8 cellular contexts compared by ENCODE assay signal in the genomic region with DNA sequence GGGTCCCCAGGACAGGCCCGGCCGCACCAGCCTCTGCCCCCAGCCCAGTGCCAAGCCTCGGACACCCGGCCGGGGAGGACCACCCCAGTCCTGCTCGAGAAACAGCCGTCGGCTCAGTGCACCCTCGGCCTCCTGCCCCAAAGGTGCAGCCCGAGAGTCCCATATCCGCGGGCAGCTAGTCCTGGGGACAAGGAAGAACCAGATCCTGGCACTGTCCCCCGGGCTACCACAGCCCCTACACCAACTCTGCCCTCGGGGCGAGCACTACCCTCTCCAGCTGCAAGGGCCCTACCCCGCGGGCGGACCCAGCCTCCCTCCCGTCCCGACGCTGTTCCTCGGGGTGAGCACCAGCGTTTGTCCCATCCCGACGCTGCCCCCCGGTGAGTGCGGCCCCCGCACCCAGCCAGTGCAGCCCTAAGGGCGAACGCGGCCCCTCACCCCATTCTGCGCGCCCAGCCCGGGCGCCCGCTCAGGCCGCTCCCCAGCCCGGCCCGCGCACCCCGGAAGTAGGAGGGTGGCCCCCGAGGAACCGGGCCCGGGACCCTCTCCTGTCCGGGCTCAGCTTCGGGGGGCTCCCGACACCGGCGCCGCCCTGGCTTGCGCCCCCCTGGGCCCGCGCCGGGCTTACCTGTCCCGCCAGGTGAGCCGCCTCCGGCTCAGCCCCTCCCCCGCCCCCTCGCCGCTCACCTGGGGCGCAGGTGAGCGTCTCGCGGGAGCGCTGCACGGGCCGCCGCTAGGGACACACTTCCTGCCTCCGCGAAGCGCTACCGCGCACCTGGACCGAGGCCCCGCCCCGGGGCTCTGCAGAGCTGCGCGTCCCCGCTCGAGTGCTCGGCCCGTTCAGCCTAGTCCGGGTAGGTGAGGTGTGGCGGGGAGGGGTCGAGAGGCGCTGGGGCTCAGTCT. TPM values are rescaled to one million over a fixed set of nuclear protein-coding genes. Genes with fewer than 3 reads are reported as not detected.
DNase-seq lines count a peak whose midpoint lies in the region; ATAC-seq and TF ChIP-seq lines count a peak whose summit lies in the region.

A gene with protein sequence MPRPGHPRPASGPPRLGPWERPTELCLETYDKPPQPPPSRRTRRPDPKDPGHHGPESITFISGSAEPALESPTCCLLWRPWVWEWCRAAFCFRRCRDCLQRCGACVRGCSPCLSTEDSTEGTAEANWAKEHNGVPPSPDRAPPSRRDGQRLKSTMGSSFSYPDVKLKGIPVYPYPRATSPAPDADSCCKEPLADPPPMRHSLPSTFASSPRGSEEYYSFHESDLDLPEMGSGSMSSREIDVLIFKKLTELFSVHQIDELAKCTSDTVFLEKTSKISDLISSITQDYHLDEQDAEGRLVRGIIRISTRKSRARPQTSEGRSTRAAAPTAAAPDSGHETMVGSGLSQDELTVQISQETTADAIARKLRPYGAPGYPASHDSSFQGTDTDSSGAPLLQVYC (minus strand): TSS at position 747 of the 903 bp plus-strand sequence. CDS start 8,088 bp downstream, outside the sequence.

- no peaks in the 10 kb centered on the region for H3K9me3 Mint-ChIP-seq in activated CD8-positive, alpha-beta T cell treated with anti-CD3 and anti-CD28 coated beads, Interleukin-2, amount 10 ng/mL, durations not matched to agents 7 days and 5 days (ENCODE audit: insufficient read depth)

- WGBS in neuronal stem cell (ENCODE audit: extremely low coverage in 2 of 2, insufficient read length in 2 of 2, insufficient replicate concordance in 1 of 2), 2 donors, result no CpG with 5 or more reads among the region's 86 CpGs

- DNase-seq in AG04450 (ENCODE audit: low read depth, low spot score) (no peak), NCI-H146 (lab: John Stamatoyannopoulos, UW) (peak; percentile 83), epithelial cell of prostate (ENCODE audit: low read depth, low spot score) (peak; percentile 45), neuronal stem cell (ENCODE audit: low spot score) (no peak), uterus (no peak)
- DNase-seq in activated CD8-positive, alpha-beta T cell treated with anti-CD3 and anti-CD28 coated beads, Interleukin-2, amount 10 ng/mL, durations not matched to agents 7 days and 5 days, result peak; percentile 43

- H3K4ac ChIP-seq in neuronal stem cell (ENCODE audit: low read length), result no peak within 1 kb of the TSS

- H3K27me3 ChIP-seq in AG04450 (ENCODE audit: control insufficient read depth, insufficient read depth, low read length) (peaks cover 13% of the 10 kb centered on the region), neuronal stem cell (ENCODE audit: control insufficient read depth in 3 of 3, insufficient read depth in 3 of 3, low read depth in 1 of 3, low read length in 3 of 3) (peaks cover 17 to 71% (median 34%) of the 10 kb centered on the region in 3 experiments), uterus (peaks cover 11 to 34% of the 10 kb centered on the region in 2 donors)

- H3K36me3 ChIP-seq in neuronal stem cell (replicated peaks in 1 of 2; ENCODE audit: control insufficient read depth in 2 of 2, insufficient read depth in 2 of 2, low read length in 2 of 2) (no peaks in the 10 kb centered on the region), uterus (no peaks in the 10 kb centered on the region)

- peaks cover 2% of the 10 kb centered on the region for H3K36me3 Mint-ChIP-seq in activated CD8-positive, alpha-beta T cell treated with anti-CD3 and anti-CD28 coated beads, Interleukin-2, amount 10 ng/mL, durations not matched to agents 7 days and 5 days (ENCODE audit: low read depth)

- H3K4me3 Mint-ChIP-seq in activated CD8-positive, alpha-beta T cell treated with anti-CD3 and anti-CD28 coated beads, Interleukin-2, amount 10 ng/mL, durations not matched to agents 7 days and 5 days, result peak within 1 kb of the TSS; percentile 44

- peak within 1 kb of the TSS; percentile 35; the same call in 1 of the 2 replicates for H3K4me3 ChIP-seq in AG04450 (ENCODE audit: low read depth, low read length)
- peak within 1 kb of the TSS in 1 of 2 donors; percentile 74 for H3K4me3 ChIP-seq in neuronal stem cell (ENCODE audit: low read length in 2 of 2)
- H3K4me3 ChIP-seq in uterus, result peak within 1 kb of the TSS in 1 of 2 donors; percentile 19

- peaks cover 51% of the 10 kb centered on the region for H3K27me3 Mint-ChIP-seq in activated CD8-positive, alpha-beta T cell treated with anti-CD3 and anti-CD28 coated beads, Interleukin-2, amount 10 ng/mL, durations not matched to agents 7 days and 5 days (ENCODE audit: low read depth)

- H2BK120ac ChIP-seq in neuronal stem cell (ENCODE audit: low read depth, low read length), result peak within 1 kb of the TSS; percentile 49

- no peak within 1 kb of the TSS for H4K91ac ChIP-seq in neuronal stem cell (ENCODE audit: low read depth, low read length, poor library complexity)

- intact Hi-C loops in uterus (cut with DNase I; ENCODE audit: low total_unique reads), result no loop called here

- peak within 1 kb of the TSS; percentile 27 for H4K8ac ChIP-seq in neuronal stem cell (ENCODE audit: low read depth, low read length)

- peak within 1 kb of the TSS; percentile 48 for H2BK12ac ChIP-seq in neuronal stem cell (ENCODE audit: low read length)

- H3K4me1 Mint-ChIP-seq in activated CD8-positive, alpha-beta T cell treated with anti-CD3 and anti-CD28 coated beads, Interleukin-2, amount 10 ng/mL, durations not matched to agents 7 days and 5 days (ENCODE audit: low read depth), result peaks cover 11% of the 10 kb centered on the region

- peak; percentile 72 for ATAC-seq in activated CD8-positive, alpha-beta T cell treated with anti-CD3 and anti-CD28 coated beads, Interleukin-2, amount 10 ng/mL, durations not matched to agents 7 days and 5 days
- ATAC-seq in GM18868 (IDR thresholded peaks at IDR 0.05; ENCODE audit: unreplicated experiment) (no peak), GM21737 (IDR thresholded peaks at IDR 0.05; ENCODE audit: unreplicated experiment) (no peak)

- H3K27ac ChIP-seq in AG04450 (ENCODE audit: low read depth, low read length), result no peak within 1 kb of the TSS
- peak within 1 kb of the TSS; percentile 82 for H3K27ac ChIP-seq in epithelial cell of prostate
- H3K27ac ChIP-seq in neuronal stem cell (replicated peaks; ENCODE audit: low read length), result no peak within 1 kb of the TSS
- no peak within 1 kb of the TSS for H3K27ac ChIP-seq in uterus

- H3K18ac ChIP-seq in neuronal stem cell (ENCODE audit: low read length), result peak within 1 kb of the TSS; percentile 79

- H3K4me1 ChIP-seq in neuronal stem cell (ENCODE audit: control insufficient read depth in 2 of 2, insufficient read depth in 1 of 2, low read depth in 1 of 2, low read length in 2 of 2), result peaks cover 3% of the 10 kb centered on the region in 2 donors
- peaks cover 0 to 9% of the 10 kb centered on the region in 2 donors for H3K4me1 ChIP-seq in uterus

- H3K9me3 ChIP-seq in AG04450 (ENCODE audit: control insufficient read depth, insufficient read depth, low read length), result peaks cover 5% of the 10 kb centered on the region
- peaks cover 3 to 4% of the 10 kb centered on the region in 2 donors for H3K9me3 ChIP-seq in neuronal stem cell (replicated peaks in 1 of 2; ENCODE audit: control insufficient read depth in 2 of 2, insufficient read depth in 1 of 2, low read depth in 1 of 2, low read length in 2 of 2)
- no peaks in the 10 kb centered on the region for H3K9me3 ChIP-seq in uterus

- TF ChIP-seq CTCF in AG04450 (IDR thresholded peaks at IDR 0.05; ENCODE audit: low read depth, low read length) (no peak), uterus (IDR thresholded peaks at IDR 0.05) (no peak)

- no peak within 1 kb of the TSS for H3K27ac Mint-ChIP-seq in activated CD8-positive, alpha-beta T cell treated with anti-CD3 and anti-CD28 coated beads, Interleukin-2, amount 10 ng/mL, durations not matched to agents 7 days and 5 days

- peak within 1 kb of the TSS; percentile 73 for H2AFZ ChIP-seq in neuronal stem cell (ENCODE audit: low read length)

- peak within 1 kb of the TSS; percentile 97 for H3K23ac ChIP-seq in neuronal stem cell (ENCODE audit: low read depth, low read length, poor library complexity)

- no peaks in the 10 kb centered on the region for H3K79me1 ChIP-seq in neuronal stem cell (ENCODE audit: low read depth, low read length)

- H3K4me2 ChIP-seq in neuronal stem cell (ENCODE audit: insufficient read depth, low read length, poor library complexity, severe bottlenecking), result peak within 1 kb of the TSS; percentile 64

- POLR2A ChIA-PET in AG04450 (lab: Yijun Ruan, JAX), result no interaction called here
- POLR2A ChIA-PET in activated CD8-positive, alpha-beta T cell treated with anti-CD3 and anti-CD28 coated beads, Interleukin-2, amount 10 ng/mL, durations not matched to agents 7 days and 5 days (lab: Charles Lee), result no interaction called here

- H3K9ac ChIP-seq in neuronal stem cell (ENCODE audit: low read depth, low read length, poor library complexity), result peak within 1 kb of the TSS; percentile 74

- H2BK5ac ChIP-seq in neuronal stem cell (ENCODE audit: low read length), result no peak within 1 kb of the TSS

- CTCF ChIA-PET in AG04450 (lab: Charles Lee), result interaction anchor here (2.4 kb wide), 1 partner anchor 38 kb away, joined by 11 read pairs; no protein-coding TSS in a partner anchor
- CTCF ChIA-PET in activated CD8-positive, alpha-beta T cell treated with anti-CD3 and anti-CD28 coated beads, Interleukin-2, amount 10 ng/mL, durations not matched to agents 7 days and 5 days (lab: Charles Lee), result interaction anchor here (0.9 kb wide), 1 partner anchor 9 kb away, joined by 3 read pairs; no protein-coding TSS in a partner anchor

- H2AK5ac ChIP-seq in neuronal stem cell (ENCODE audit: low read depth, low read length), result peak within 1 kb of the TSS; percentile 26

- peak within 1 kb of the TSS; percentile 85 for H3K14ac ChIP-seq in neuronal stem cell (ENCODE audit: low read length)

- H2BK15ac ChIP-seq in neuronal stem cell (ENCODE audit: low read length), result peak within 1 kb of the TSS; percentile 26

- peak in 1 of 2 donors; percentile 29 for TF ChIP-seq POLR2A in uterus (IDR thresholded peaks at IDR 0.05)

RNA-seq across cellular contexts. Expression of the gene that starts here (rescaled TPM):
- 0.06 TPM in 1 of 2 replicates, not detected in the other for polyA plus RNA-seq in AG04450 (2011; rRNA removed)
- not detected in 2 replicates for polyA minus RNA-seq in AG04450 (2011; rRNA and poly(A)+ RNA removed)
- not detected for total RNA-seq in activated CD8-positive, alpha-beta T cell treated with anti-CD3 and anti-CD28 coated beads, Interleukin-2, amount 10 ng/mL, durations not matched to agents 7 days and 5 days
- 0.04 TPM for polyA plus RNA-seq in neuronal stem cell (2013, experiment 1 of 2)
- polyA plus RNA-seq in neuronal stem cell (2013, experiment 2 of 2), result 0.03 TPM
- total RNA-seq in uterus, result 1 to 10 TPM in 1 of 4 donors, not detected in 3; 1.9 TPM

Comparison
In these comparisons a context has a peak if more than half of its experiments do, and no peak if none do; other contexts are left out.
1. Peak in DNase-seq and ATAC-seq in activated CD8-positive, alpha-beta T cell treated with anti-CD3 and anti-CD28 coated beads, Interleukin-2, amount 10 ng/mL, durations not matched to agents 7 days and 5 days; RNA of the gene not detected or under 1 TPM.
2. DNase-seq: peak in NCI-H146 (single experiment) and epithelial cell of prostate (single experiment); none in AG04450 (single experiment), neuronal stem cell (single experiment) and uterus (0 of 2).